ENCODE assay signal across 23 cellular contexts in genomic region chr2:157355618-157356017, GRCh38. TPM values are rescaled to one million over a fixed set of nuclear protein-coding genes. Genes with fewer than 3 reads are reported as not detected.
A peak's percentile ranks its signal among the peaks of the same experiment; 100 is the strongest.
DNase-seq lines count a peak whose midpoint lies in the region; ATAC-seq, FAIRE-seq and TF ChIP-seq lines count a peak whose summit lies in the region.
"Had no signal": no experiment of that assay in that cellular context is flagged by ENCODE, and none has a peak within 500 bp of the region (broad histone marks: within the 10 kb centered on the region; RNA-seq: fewer than 3 reads in every experiment).

No MANE protein-coding gene starts in this region.

- H3K36me3 ChIP-seq in IMR-90 (ENCODE audit: control insufficient read depth, insufficient read depth, low read length) (no peaks in the 10 kb centered on the region), H1 (ENCODE audit: control insufficient read depth in 2 of 4, insufficient read depth in 4 of 4, low read length in 3 of 4) (no peaks in the 10 kb centered on the region), mesenchymal stem cell (ENCODE audit: control insufficient read depth in 1 of 2, insufficient read depth in 2 of 2, low read depth in 1 of 2, low read length in 2 of 2) (no peaks in the 10 kb centered on the region)
- H3K36me3 ChIP-seq: BE2C, brain microvascular endothelial cell had no signal

- no peak overlapping the region for H2BK120ac ChIP-seq in IMR-90 (ENCODE audit: low read depth, low read length)
- no peak overlapping the region for H2BK120ac ChIP-seq in H1 (replicated peaks; ENCODE audit: low read depth, low read length)
- no peak overlapping the region for H2BK120ac ChIP-seq in mesenchymal stem cell (ENCODE audit: low read depth, low read length)

- H3K36me3 Mint-ChIP-seq in activated CD4-positive, alpha-beta T cell treated with anti-CD3 and anti-CD28 coated beads for 36 hours (ENCODE audit: low read depth): peaks cover 8% of the 10 kb centered on the region

- intact Hi-C loops in IMR-90 (cut with micrococcal nuclease): no loop called here
- intact Hi-C loops in activated CD4-positive, alpha-beta T cell treated with anti-CD3 and anti-CD28 coated beads for 36 hours (cut with DNase I, micrococcal nuclease): no loop called here

- H3K4me3 ChIP-seq in IMR-90 (ENCODE audit: insufficient read depth, low read depth, low read length) (no peak overlapping the region), H1 (ENCODE audit: extremely low read depth in 1 of 4, insufficient read depth in 2 of 4, low read depth in 3 of 4, low read length in 4 of 4) (no peak overlapping the region), mesenchymal stem cell (ENCODE audit: insufficient read depth in 1 of 2, low read depth in 1 of 2, low read length in 2 of 2) (no peak overlapping the region)
- H3K4me3 ChIP-seq: hepatocyte had no signal

- peaks cover 4% of the 10 kb centered on the region for H3K9me3 Mint-ChIP-seq in activated CD4-positive, alpha-beta T cell treated with anti-CD3 and anti-CD28 coated beads for 36 hours (ENCODE audit: low read depth)

- H3K27ac Mint-ChIP-seq in activated CD4-positive, alpha-beta T cell treated with anti-CD3 and anti-CD28 coated beads for 36 hours: no peak overlapping the region
- H3K27ac Mint-ChIP-seq: activated naive CD4-positive, alpha-beta T cell treated with anti-CD3 and anti-CD28 coated beads, Interleukin-2, amount 50 U/mL, for 72 hours had no signal

- no peak overlapping the region for H2AK9ac ChIP-seq in IMR-90 (replicated peaks; ENCODE audit: low read depth, low read length, poor library complexity)

- TF ChIP-seq RAD21 in IMR-90 (IDR thresholded peaks at IDR 0.05; ENCODE audit: low read length) (no peak), H1 (IDR thresholded peaks at IDR 0.05 in 1 of 2, conservative IDR thresholded peaks at IDR 0.05 in 1 of 2; ENCODE audit: low read depth in 2 of 2, low read length in 2 of 2) (no peak)

- H4K91ac ChIP-seq in IMR-90 (ENCODE audit: insufficient read depth, low read depth, low read length) (no peak overlapping the region), H1 (replicated peaks; ENCODE audit: insufficient read length, low read length) (no peak overlapping the region), mesenchymal stem cell (ENCODE audit: low read length) (no peak overlapping the region)

- H2AK5ac ChIP-seq in IMR-90 (ENCODE audit: low read depth, low read length): no peak overlapping the region
- no peak overlapping the region for H2AK5ac ChIP-seq in H1 (ENCODE audit: low read depth, low read length)
- no peak overlapping the region for H2AK5ac ChIP-seq in mesenchymal stem cell (ENCODE audit: low read length, severe bottlenecking)

- H3K4ac ChIP-seq in IMR-90 (ENCODE audit: low read depth, low read length) (no peak overlapping the region), H1 (replicated peaks; ENCODE audit: insufficient read length, low read depth, low read length) (no peak overlapping the region), mesenchymal stem cell (ENCODE audit: low read depth in 1 of 2, low read length in 2 of 2) (no peak overlapping the region)

- H2BK15ac ChIP-seq in IMR-90 (ENCODE audit: low read depth, low read length) (no peak overlapping the region), H1 (ENCODE audit: low read length) (no peak overlapping the region), mesenchymal stem cell (ENCODE audit: low read depth, poor library complexity, severe bottlenecking) (no peak overlapping the region)

- POLR2A ChIA-PET in IMR-90 (lab: Charles Lee; ENCODE audit: unreplicated experiment): no interaction called here
- POLR2A ChIA-PET in H1 (lab: Charles Lee; ENCODE audit: partially characterized antibody): no interaction called here
- POLR2A ChIA-PET in activated CD4-positive, alpha-beta T cell treated with anti-CD3 and anti-CD28 coated beads for 36 hours (lab: Charles Lee): no interaction called here

- no peak overlapping the region for H3K9ac ChIP-seq in IMR-90 (ENCODE audit: low read depth, low read length)
- no peak overlapping the region for H3K9ac ChIP-seq in H1 (replicated peaks in 1 of 4; ENCODE audit: extremely low read depth in 1 of 4, low read depth in 3 of 4, low read length in 3 of 4)
- H3K9ac ChIP-seq in mesenchymal stem cell (ENCODE audit: low read length): no peak overlapping the region

- peak; percentile 66 for ATAC-seq in IMR-90 (ENCODE audit: low read depth)
- no peak for ATAC-seq in activated CD4-positive, alpha-beta T cell treated with anti-CD3 and anti-CD28 coated beads for 36 hours
- ATAC-seq in GM21447 (IDR thresholded peaks at IDR 0.05; ENCODE audit: unreplicated experiment): no peak
- no peak for ATAC-seq in HG03432 (IDR thresholded peaks at IDR 0.05; ENCODE audit: unreplicated experiment)
- ATAC-seq: activated naive CD4-positive, alpha-beta T cell treated with anti-CD3 and anti-CD28 coated beads, Interleukin-2, amount 50 U/mL, for 72 hours; left colon had no signal

- WGBS in IMR-90 (ENCODE audit: extremely low coverage in 2 of 2, insufficient read length in 1 of 2), 2 experiments: no CpG with 5 or more reads among the region's 1 CpG
- 92% methylated on average over 1 of the region's 1 CpG; no CpG with 5 or more reads in 1 of the 2 experiments for WGBS in H1 (ENCODE audit: extremely low coverage in 1 of 2, insufficient coverage in 1 of 2, insufficient read length in 1 of 2, insufficient replicate concordance in 2 of 2, low coverage in 1 of 2, low lambda C conversion rate in 2 of 2, missing lambda C conversion rate in 1 of 2), 2 experiments
- no CpG with 5 or more reads among the region's 1 CpG for WGBS in mesenchymal stem cell

- no peak overlapping the region for H2BK5ac ChIP-seq in IMR-90 (ENCODE audit: low read depth, low read length, poor library complexity, severe bottlenecking)
- H2BK5ac ChIP-seq in H1 (ENCODE audit: low read depth, low read length): no peak overlapping the region
- no peak overlapping the region for H2BK5ac ChIP-seq in mesenchymal stem cell (ENCODE audit: low read depth, low read length, poor library complexity, severe bottlenecking)

- no peaks in the 10 kb centered on the region for H3K27me3 Mint-ChIP-seq in activated CD4-positive, alpha-beta T cell treated with anti-CD3 and anti-CD28 coated beads for 36 hours

- no TSS peak for BruUV-seq in IMR-90 (replicated peaks; lab: Mats Ljungman, UMichigan)

- no peak for TF ChIP-seq CTCF in IMR-90 (conservative IDR thresholded peaks at IDR 0.05; ENCODE audit: low read depth, low read length)
- no peak for TF ChIP-seq CTCF in H1 (IDR thresholded peaks at IDR 0.05; ENCODE audit: control extremely low read depth in 1 of 3, insufficient read depth in 1 of 3, low read depth in 1 of 3, low read length in 3 of 3)

- no peak overlapping the region for H3K56ac ChIP-seq in IMR-90 (ENCODE audit: extremely low read depth, insufficient read depth, low read length)
- no peak overlapping the region for H3K56ac ChIP-seq in H1 (replicated peaks; ENCODE audit: insufficient read length, low read depth, low read length)

- no peaks in the 10 kb centered on the region for H3K9me3 ChIP-seq in IMR-90 (ENCODE audit: control insufficient read depth, insufficient read depth, low read length)
- H3K9me3 ChIP-seq in H1 (ENCODE audit: insufficient read depth in 2 of 2, low read depth in 1 of 2, low read length in 1 of 2): no peaks in the 10 kb centered on the region; a peak in 1 of 4 replicates
- H3K9me3 ChIP-seq in mesenchymal stem cell (ENCODE audit: control insufficient read depth, low read length): no peaks in the 10 kb centered on the region
- H3K9me3 ChIP-seq: BE2C had no signal

- H2BK20ac ChIP-seq in IMR-90 (ENCODE audit: low read depth, low read length) (no peak overlapping the region), H1 (ENCODE audit: low read length) (no peak overlapping the region)

- in situ Hi-C loops in IMR-90 (cut with MboI; ENCODE audit: low sequenced_read_pairs): no loop called here

- TF ChIP-seq POLR2A in IMR-90 (IDR thresholded peaks at IDR 0.05; ENCODE audit: low read depth, low read length): no peak
- no peak for TF ChIP-seq POLR2A in H1 (IDR thresholded peaks at IDR 0.05; ENCODE audit: control extremely low read depth in 1 of 2, low read depth in 2 of 2, low read length in 2 of 2)

- CTCF ChIA-PET in IMR-90 (lab: Yijun Ruan, JAX): interaction anchor here (1.0 to 1.5 kb wide), 2 partner anchors 9 to 20 kb away, joined by 4 to 5 read pairs; no protein-coding TSS in a partner anchor
- CTCF ChIA-PET in H1 (lab: Charles Lee; ENCODE audit: partially characterized antibody): interaction anchor here (1.5 to 3.2 kb wide), 2 partner anchors 19 to 28 kb away, joined by 5 to 26 read pairs; no protein-coding TSS in a partner anchor
- CTCF ChIA-PET in activated CD4-positive, alpha-beta T cell treated with anti-CD3 and anti-CD28 coated beads for 36 hours (lab: Charles Lee): interaction anchor here (0.7 to 1.9 kb wide), 9 partner anchors 7 to 53 kb away, joined by 3 to 12 read pairs (median 4); no protein-coding TSS in a partner anchor

- no peaks in the 10 kb centered on the region for H3K9me1 ChIP-seq in IMR-90 (ENCODE audit: insufficient read depth, low read length)

- H3K79me1 ChIP-seq in IMR-90 (ENCODE audit: low read depth in 1 of 2, low read length in 2 of 2): no peaks in the 10 kb centered on the region
- no peaks in the 10 kb centered on the region for H3K79me1 ChIP-seq in H1 (ENCODE audit: low read depth, low read length)
- H3K79me1 ChIP-seq in mesenchymal stem cell (replicated peaks; ENCODE audit: low read length, poor library complexity, severe bottlenecking): no peaks in the 10 kb centered on the region

- H3K27ac ChIP-seq in IMR-90 (ENCODE audit: insufficient read depth, low read length): no peak overlapping the region
- no peak overlapping the region for H3K27ac ChIP-seq in H1 (ENCODE audit: low read depth, low read length)
- H3K27ac ChIP-seq in mesenchymal stem cell (ENCODE audit: low read length, poor library complexity, severe bottlenecking): no peak overlapping the region
- H3K27ac ChIP-seq: brain microvascular endothelial cell, hepatocyte, HL-60 had no signal

- H3K23ac ChIP-seq in IMR-90 (ENCODE audit: low read depth, low read length) (no peak overlapping the region), H1 (ENCODE audit: insufficient read length) (no peak overlapping the region), mesenchymal stem cell (ENCODE audit: low read length in 2 of 2) (no peak overlapping the region)

- TF ChIP-seq EP300 in H1 (IDR thresholded peaks at IDR 0.05; ENCODE audit: borderline replicate concordance in 1 of 2, low read depth in 2 of 2, low read length in 2 of 2): no peak

- H4K8ac ChIP-seq in IMR-90 (ENCODE audit: low read depth in 2 of 2, low read length in 2 of 2) (no peak overlapping the region), H1 (ENCODE audit: extremely low read depth, insufficient read depth, low read length) (no peak overlapping the region), mesenchymal stem cell (ENCODE audit: low read length) (no peak overlapping the region)

- H3K4me1 Mint-ChIP-seq in activated CD4-positive, alpha-beta T cell treated with anti-CD3 and anti-CD28 coated beads for 36 hours: peaks cover 40% of the 10 kb centered on the region

- H3K4me1 ChIP-seq in IMR-90 (ENCODE audit: control insufficient read depth, insufficient read depth, low read length) (no peaks in the 10 kb centered on the region), H1 (replicated peaks in 1 of 4; ENCODE audit: control insufficient read depth in 3 of 4, insufficient read depth in 4 of 4, low read length in 3 of 4) (no peaks in the 10 kb centered on the region), mesenchymal stem cell (ENCODE audit: control insufficient read depth, insufficient read depth, low read depth, low read length) (no peaks in the 10 kb centered on the region)
- H3K4me1 ChIP-seq: BE2C had no signal

- H4K20me1 ChIP-seq in IMR-90 (ENCODE audit: insufficient read depth, low read length) (no peaks in the 10 kb centered on the region), H1 (replicated peaks in 1 of 2; ENCODE audit: control insufficient read depth in 1 of 2, insufficient read depth in 2 of 2, low read length in 2 of 2) (no peaks in the 10 kb centered on the region)

- H2AFZ ChIP-seq in IMR-90 (replicated peaks; ENCODE audit: low read length, poor library complexity) (no peak overlapping the region), H1 (ENCODE audit: low read length) (peak overlapping the region; percentile 85; the same call in 1 of the 2 replicates), mesenchymal stem cell (ENCODE audit: low read depth, low read length) (no peak overlapping the region)
- H2AFZ ChIP-seq: hepatocyte had no signal

- no peak overlapping the region for H4K5ac ChIP-seq in IMR-90 (ENCODE audit: low read depth, low read length)
- no peak overlapping the region for H4K5ac ChIP-seq in H1 (ENCODE audit: insufficient read length, low read depth, low read length)

- H3K18ac ChIP-seq in IMR-90 (ENCODE audit: low read depth, low read length): no peak overlapping the region
- H3K18ac ChIP-seq in H1 (ENCODE audit: extremely low read depth, low read length): no peak overlapping the region
- no peak overlapping the region for H3K18ac ChIP-seq in mesenchymal stem cell (ENCODE audit: low read depth in 1 of 2, low read length in 2 of 2)

- H3K14ac ChIP-seq in IMR-90 (replicated peaks; ENCODE audit: low read depth, low read length): no peak overlapping the region
- H3K14ac ChIP-seq in H1 (ENCODE audit: insufficient read length): no peak overlapping the region
- H3K14ac ChIP-seq in mesenchymal stem cell (ENCODE audit: low read length in 2 of 2): no peak overlapping the region

- dilution Hi-C loops in IMR-90 (cut with HindIII; ENCODE audit: low sequenced_read_pairs, unreplicated experiment): no loop called here

- H3K4me3 Mint-ChIP-seq in activated CD4-positive, alpha-beta T cell treated with anti-CD3 and anti-CD28 coated beads for 36 hours: no peak overlapping the region

- peak; percentile 11 for DNase-seq in Daoy (ENCODE audit: low read depth)
- peak; percentile 7 for DNase-seq in IMR-90
- DNase-seq in H1 (ENCODE audit: low read depth in 1 of 2, low spot score in 2 of 2): no peak
- peak; percentile 22 for DNase-seq in mesenchymal stem cell
- no peak for DNase-seq in activated CD4-positive, alpha-beta T cell treated with anti-CD3 and anti-CD28 coated beads for 36 hours
- no peak for DNase-seq in dermis blood vessel endothelial cell
- DNase-seq: activated CD4-positive, alpha-beta T cell treated with anti-CD3 and anti-CD28 coated beads for 4 hours; activated T-cell treated with anti-CD3 and anti-CD28 coated beads for 4 hours; BE2C; brain microvascular endothelial cell; erythroblast; KG1; left colon; NCI-H1417; posterior cingulate gyrus; SHP77 treated with DMSO at 0.1 percent for 48 hours; small intestine had no signal

- no peaks in the 10 kb centered on the region for H3K23me2 ChIP-seq in H1 (ENCODE audit: low read depth, low read length)

- H2BK12ac ChIP-seq in H1 (ENCODE audit: low read depth, low read length): no peak overlapping the region
- H2BK12ac ChIP-seq in mesenchymal stem cell (ENCODE audit: low read length in 2 of 2): no peak overlapping the region

- no peak for FAIRE-seq in H1 (lab: Jason Lieb, UNC)
- FAIRE-seq: small intestine had no signal

- H3K4me2 ChIP-seq in IMR-90 (ENCODE audit: low read depth, low read length) (no peak overlapping the region), H1 (ENCODE audit: insufficient read depth in 1 of 2, low read depth in 2 of 2, low read length in 2 of 2) (no peak overlapping the region), mesenchymal stem cell (ENCODE audit: low read length, poor library complexity, severe bottlenecking) (no peak overlapping the region)
- H3K4me2 ChIP-seq: hepatocyte had no signal

- no peaks in the 10 kb centered on the region for H3K79me2 ChIP-seq in H1 (ENCODE audit: control insufficient read depth in 1 of 2, insufficient read depth in 2 of 2, low read length in 2 of 2)
- H3K79me2 ChIP-seq: hepatocyte had no signal

- H3K27me3 ChIP-seq in IMR-90 (ENCODE audit: control insufficient read depth, insufficient read depth, low read length) (no peaks in the 10 kb centered on the region), H1 (replicated peaks in 1 of 4; ENCODE audit: control insufficient read depth in 3 of 4, extremely low read depth in 1 of 4, insufficient read depth in 3 of 4, low read length in 3 of 4) (peaks cover 0 to 1% (median 0%) of the 10 kb centered on the region in 4 experiments; a peak in 1 of 7 replicates), mesenchymal stem cell (ENCODE audit: control insufficient read depth in 1 of 2, insufficient read depth in 1 of 2, low read length in 2 of 2) (no peaks in the 10 kb centered on the region)
- H3K27me3 ChIP-seq: BE2C, brain microvascular endothelial cell, hepatocyte had no signal

RNA-seq across cellular contexts. Expression of gene ERMN, which starts 30.0 kb away (rescaled TPM):
- total RNA-seq in Daoy (2014; rRNA removed; shearing (Covaris generic)): 0.29 TPM in 1 of 2 replicates, not detected in the other
- not detected in 2 replicates for total RNA-seq in IMR-90 (2012; rRNA removed)
- not detected in 2 replicates for polyA plus RNA-seq in IMR-90 (2012; rRNA removed)
- polyA plus RNA-seq in IMR-90 (2012; cell fraction: cytosol; rRNA removed): not detected in 2 replicates
- polyA plus RNA-seq in IMR-90 (2012; cell fraction: nucleus; rRNA removed; ENCODE audit: low replicate concordance): 0.13 TPM in 1 of 2 replicates, not detected in the other
- total RNA-seq in H1 (2021; fragmentation: NEBNext Ultra II Directional; extraction: Animal tissue kit (Norgen Biotek cat#: 25700)): not detected in 2 replicates
- 0.02 and 0.11 TPM in 2 replicates for polyA plus RNA-seq in H1 (2011; rRNA removed)
- 0.06 TPM for polyA plus RNA-seq in H1 (2011; cell fraction: cytosol; rRNA removed)
- polyA plus RNA-seq in H1 (2011; cell fraction: nucleus; rRNA removed): 0.03 TPM
- polyA plus RNA-seq in H1 (2012, experiment 1 of 2): 0.17 to 0.40 TPM (median 0.37 TPM) in 3 of 4 replicates, not detected in the other
- not detected for polyA plus RNA-seq in H1 (2012, experiment 2 of 2)
- 0.28 TPM for polyA plus RNA-seq in H1 (2013, experiment 1 of 2)
- 0.06 TPM for polyA plus RNA-seq in H1 (2013, experiment 2 of 2)
- 0.07 and 0.13 TPM in 2 replicates for polyA minus RNA-seq in H1 (2011; rRNA and poly(A)+ RNA removed)
- polyA minus RNA-seq in H1 (2011; cell fraction: cytosol; rRNA and poly(A)+ RNA removed): not detected
- polyA minus RNA-seq in H1 (2011; cell fraction: nucleus; rRNA and poly(A)+ RNA removed): 1.8 TPM
- polyA plus RNA-seq in mesenchymal stem cell (2013, experiment 1 of 2): not detected
- not detected for polyA plus RNA-seq in mesenchymal stem cell (2013, experiment 2 of 2)
- total RNA-seq in activated CD4-positive, alpha-beta T cell treated with anti-CD3 and anti-CD28 coated beads for 36 hours: 1 to 10 TPM; 1.0 to 1.8 TPM
- not detected in 2 replicates for total RNA-seq in dermis blood vessel endothelial cell
- total RNA-seq: dermis microvascular lymphatic vessel endothelial cell had no signal

Comparison
In these comparisons a context has a peak if more than half of its experiments do, and no peak if none do; other contexts are left out.
1. DNase-seq: peak in Daoy (single experiment), IMR-90 (single experiment) and mesenchymal stem cell (single experiment); none in H1 (0 of 2), activated CD4-positive, alpha-beta T cell treated with anti-CD3 and anti-CD28 coated beads for 36 hours (single experiment) and dermis blood vessel endothelial cell (single experiment).